ENCODE assay signal across 18 cellular contexts in genomic region chr20:32569380-32570305, GRCh38. TPM values are rescaled to one million over a fixed set of nuclear protein-coding genes. Genes with fewer than 3 reads are reported as not detected.
DNase-seq lines count a peak whose midpoint lies in the region; ATAC-seq lines count a peak whose summit lies in the region.
"Had no signal": no experiment of that assay in that cellular context is flagged by ENCODE, and none has a peak within 500 bp of the region (broad histone marks: within the 10 kb centered on the region; RNA-seq: fewer than 3 reads in every experiment).

No MANE protein-coding gene starts in this region.

- no peak for DNase-seq in activated CD4-positive, alpha-beta memory T cell treated with anti-CD3 and anti-CD28 coated beads for 36 hours
- DNase-seq in activated CD4-positive, alpha-beta memory T cell treated with anti-CD3 and anti-CD28 coated beads, Interleukin-2, amount 10 ng/mL, durations not matched to agents 7 days and 5 days, result no peak
- DNase-seq in activated CD8-positive, alpha-beta T cell treated with anti-CD3 and anti-CD28 coated beads, Interleukin-2, amount 10 ng/mL, durations not matched to agents 7 days and 5 days, result no peak
- DNase-seq in immature natural killer cell (peak; percentile 80 to 83 (median 82)), left colon (no peak), T1000 (lab: John Stamatoyannopoulos, UW) (no peak), iPS-NIHi7 (ENCODE audit: extremely low spot score) (no peak)
- DNase-seq in stimulated activated effector memory CD8-positive, alpha-beta T cell treated with anti-CD3 and anti-CD28 coated beads, Interleukin-12 subunit alpha, Interleukin-12 subunit beta, amount 100 ng/mL, for 72 hours (ENCODE audit: low spot score in 2 of 2), result no peak
- DNase-seq: activated CD8-positive, alpha-beta memory T cell treated with anti-CD3 and anti-CD28 coated beads for 24 hours; activated gamma-delta T cell treated with Interleukin-2 at 50 U/mL for 16 hours; EL; foreskin fibroblast; left ventricle myocardium superior; NCI-H187; NCI-H524; PC-3; SK-N-SH; stimulated activated CD4-positive, alpha-beta T cell treated with anti-CD3 and anti-CD28 coated beads, Interleukin-1b, Interleukin-23, amount 100 ng/mL, for 48 hours had no signal

- no peaks in the 10 kb centered on the region for H3K36me3 Mint-ChIP-seq in activated CD4-positive, alpha-beta memory T cell treated with anti-CD3 and anti-CD28 coated beads for 36 hours
- H3K36me3 Mint-ChIP-seq in activated CD4-positive, alpha-beta memory T cell treated with anti-CD3 and anti-CD28 coated beads, Interleukin-2, amount 10 ng/mL, durations not matched to agents 7 days and 5 days (ENCODE audit: low read depth), result no peaks in the 10 kb centered on the region
- no peaks in the 10 kb centered on the region for H3K36me3 Mint-ChIP-seq in activated CD8-positive, alpha-beta T cell treated with anti-CD3 and anti-CD28 coated beads, Interleukin-2, amount 10 ng/mL, durations not matched to agents 7 days and 5 days (ENCODE audit: low read depth)
- peaks cover 0 to 3% (median 0%) of the 10 kb centered on the region in 3 donors for H3K36me3 Mint-ChIP-seq in immature natural killer cell
- H3K36me3 Mint-ChIP-seq in stimulated activated effector memory CD8-positive, alpha-beta T cell treated with anti-CD3 and anti-CD28 coated beads, Interleukin-12 subunit alpha, Interleukin-12 subunit beta, amount 100 ng/mL, for 72 hours, result no peaks in the 10 kb centered on the region

- ATAC-seq in activated CD8-positive, alpha-beta T cell treated with anti-CD3 and anti-CD28 coated beads, Interleukin-2, amount 10 ng/mL, durations not matched to agents 7 days and 5 days, result no peak
- ATAC-seq in stimulated activated effector memory CD8-positive, alpha-beta T cell treated with anti-CD3 and anti-CD28 coated beads, Interleukin-12 subunit alpha, Interleukin-12 subunit beta, amount 100 ng/mL, for 72 hours, result peak; percentile 65
- no peak for ATAC-seq in left colon
- ATAC-seq: left ventricle myocardium superior, PC-3 had no signal

- H3K27ac Mint-ChIP-seq in activated CD4-positive, alpha-beta memory T cell treated with anti-CD3 and anti-CD28 coated beads for 36 hours, result peak overlapping the region; percentile 5
- H3K27ac Mint-ChIP-seq in activated CD4-positive, alpha-beta memory T cell treated with anti-CD3 and anti-CD28 coated beads, Interleukin-2, amount 10 ng/mL, durations not matched to agents 7 days and 5 days, result no peak overlapping the region
- peak overlapping the region; percentile 48 for H3K27ac Mint-ChIP-seq in activated CD8-positive, alpha-beta T cell treated with anti-CD3 and anti-CD28 coated beads, Interleukin-2, amount 10 ng/mL, durations not matched to agents 7 days and 5 days
- H3K27ac Mint-ChIP-seq in immature natural killer cell, result no peak overlapping the region
- no peak overlapping the region for H3K27ac Mint-ChIP-seq in stimulated activated effector memory CD8-positive, alpha-beta T cell treated with anti-CD3 and anti-CD28 coated beads, Interleukin-12 subunit alpha, Interleukin-12 subunit beta, amount 100 ng/mL, for 72 hours

- H3K9me3 Mint-ChIP-seq in activated CD4-positive, alpha-beta memory T cell treated with anti-CD3 and anti-CD28 coated beads for 36 hours, result no peaks in the 10 kb centered on the region
- no peaks in the 10 kb centered on the region for H3K9me3 Mint-ChIP-seq in activated CD4-positive, alpha-beta memory T cell treated with anti-CD3 and anti-CD28 coated beads, Interleukin-2, amount 10 ng/mL, durations not matched to agents 7 days and 5 days
- H3K9me3 Mint-ChIP-seq in activated CD8-positive, alpha-beta T cell treated with anti-CD3 and anti-CD28 coated beads, Interleukin-2, amount 10 ng/mL, durations not matched to agents 7 days and 5 days (ENCODE audit: insufficient read depth), result no peaks in the 10 kb centered on the region
- no peaks in the 10 kb centered on the region for H3K9me3 Mint-ChIP-seq in immature natural killer cell
- H3K9me3 Mint-ChIP-seq in stimulated activated effector memory CD8-positive, alpha-beta T cell treated with anti-CD3 and anti-CD28 coated beads, Interleukin-12 subunit alpha, Interleukin-12 subunit beta, amount 100 ng/mL, for 72 hours, result no peaks in the 10 kb centered on the region

- POLR2A ChIA-PET in activated CD4-positive, alpha-beta memory T cell treated with anti-CD3 and anti-CD28 coated beads for 36 hours (lab: Charles Lee), result interaction anchor here (0.7 to 0.9 kb wide), 3 partner anchors 10 to 33 kb away, joined by 3 read pairs; no protein-coding TSS in a partner anchor
- POLR2A ChIA-PET in activated CD4-positive, alpha-beta memory T cell treated with anti-CD3 and anti-CD28 coated beads, Interleukin-2, amount 10 ng/mL, durations not matched to agents 7 days and 5 days (lab: Charles Lee), result no interaction called here
- POLR2A ChIA-PET in activated CD8-positive, alpha-beta T cell treated with anti-CD3 and anti-CD28 coated beads, Interleukin-2, amount 10 ng/mL, durations not matched to agents 7 days and 5 days (lab: Charles Lee), result interaction anchor here (0.6 to 1.3 kb wide), 3 partner anchors 30 to 34 kb away, joined by 3 to 4 read pairs (median 3); no protein-coding TSS in a partner anchor

- peaks cover 30% of the 10 kb centered on the region for H3K4me1 Mint-ChIP-seq in activated CD4-positive, alpha-beta memory T cell treated with anti-CD3 and anti-CD28 coated beads for 36 hours (ENCODE audit: low read depth)
- no peaks in the 10 kb centered on the region for H3K4me1 Mint-ChIP-seq in activated CD4-positive, alpha-beta memory T cell treated with anti-CD3 and anti-CD28 coated beads, Interleukin-2, amount 10 ng/mL, durations not matched to agents 7 days and 5 days
- H3K4me1 Mint-ChIP-seq in activated CD8-positive, alpha-beta T cell treated with anti-CD3 and anti-CD28 coated beads, Interleukin-2, amount 10 ng/mL, durations not matched to agents 7 days and 5 days (ENCODE audit: low read depth), result peaks cover 16% of the 10 kb centered on the region
- no peaks in the 10 kb centered on the region for H3K4me1 Mint-ChIP-seq in immature natural killer cell
- H3K4me1 Mint-ChIP-seq in stimulated activated effector memory CD8-positive, alpha-beta T cell treated with anti-CD3 and anti-CD28 coated beads, Interleukin-12 subunit alpha, Interleukin-12 subunit beta, amount 100 ng/mL, for 72 hours, result peaks cover 18% of the 10 kb centered on the region

- H3K27me3 Mint-ChIP-seq in activated CD4-positive, alpha-beta memory T cell treated with anti-CD3 and anti-CD28 coated beads for 36 hours, result no peaks in the 10 kb centered on the region
- no peaks in the 10 kb centered on the region for H3K27me3 Mint-ChIP-seq in activated CD4-positive, alpha-beta memory T cell treated with anti-CD3 and anti-CD28 coated beads, Interleukin-2, amount 10 ng/mL, durations not matched to agents 7 days and 5 days
- H3K27me3 Mint-ChIP-seq in activated CD8-positive, alpha-beta T cell treated with anti-CD3 and anti-CD28 coated beads, Interleukin-2, amount 10 ng/mL, durations not matched to agents 7 days and 5 days (ENCODE audit: low read depth), result no peaks in the 10 kb centered on the region
- peaks cover 3 to 21% (median 4%) of the 10 kb centered on the region in 3 donors for H3K27me3 Mint-ChIP-seq in immature natural killer cell (ENCODE audit: low read depth in 3 of 3)

- no peak overlapping the region for H3K4me3 Mint-ChIP-seq in activated CD4-positive, alpha-beta memory T cell treated with anti-CD3 and anti-CD28 coated beads for 36 hours
- no peak overlapping the region for H3K4me3 Mint-ChIP-seq in activated CD4-positive, alpha-beta memory T cell treated with anti-CD3 and anti-CD28 coated beads, Interleukin-2, amount 10 ng/mL, durations not matched to agents 7 days and 5 days
- no peak overlapping the region for H3K4me3 Mint-ChIP-seq in activated CD8-positive, alpha-beta T cell treated with anti-CD3 and anti-CD28 coated beads, Interleukin-2, amount 10 ng/mL, durations not matched to agents 7 days and 5 days
- H3K4me3 Mint-ChIP-seq in immature natural killer cell, result peak overlapping the region in 2 of 5 donors; percentile 40 to 63
- peak overlapping the region; percentile 9 for H3K4me3 Mint-ChIP-seq in stimulated activated effector memory CD8-positive, alpha-beta T cell treated with anti-CD3 and anti-CD28 coated beads, Interleukin-12 subunit alpha, Interleukin-12 subunit beta, amount 100 ng/mL, for 72 hours

- CTCF ChIA-PET in activated CD4-positive, alpha-beta memory T cell treated with anti-CD3 and anti-CD28 coated beads for 36 hours (lab: Charles Lee), result interaction anchor here (0.6 to 1.6 kb wide), 4 partner anchors 47 to 208 kb away, joined by 3 to 10 read pairs (median 5); no protein-coding TSS in a partner anchor
- CTCF ChIA-PET in activated CD4-positive, alpha-beta memory T cell treated with anti-CD3 and anti-CD28 coated beads, Interleukin-2, amount 10 ng/mL, durations not matched to agents 7 days and 5 days (lab: Charles Lee), result no interaction called here
- CTCF ChIA-PET in activated CD8-positive, alpha-beta T cell treated with anti-CD3 and anti-CD28 coated beads, Interleukin-2, amount 10 ng/mL, durations not matched to agents 7 days and 5 days (lab: Charles Lee), result interaction anchor here (1.3 to 2.4 kb wide), 3 partner anchors 9 to 49 kb away, joined by 3 to 8 read pairs (median 7); no protein-coding TSS in a partner anchor

- intact Hi-C loops in activated CD4-positive, alpha-beta memory T cell treated with anti-CD3 and anti-CD28 coated beads for 36 hours (cut with micrococcal nuclease), result no loop called here
- intact Hi-C loops in left colon (cut with DNase I, micrococcal nuclease), result no loop called here

RNA-seq across cellular contexts. Expression of gene NOL4L, which starts 15.5 kb away (rescaled TPM):
- 10 to 100 TPM; 21.8 to 22.1 TPM for total RNA-seq in activated CD4-positive, alpha-beta memory T cell treated with anti-CD3 and anti-CD28 coated beads for 36 hours
- 10 to 100 TPM; 17.1 to 19.1 TPM for total RNA-seq in activated CD4-positive, alpha-beta memory T cell treated with anti-CD3 and anti-CD28 coated beads, Interleukin-2, amount 10 ng/mL, durations not matched to agents 7 days and 5 days
- 10 to 100 TPM; 22.2 to 24.5 TPM for total RNA-seq in activated CD8-positive, alpha-beta T cell treated with anti-CD3 and anti-CD28 coated beads, Interleukin-2, amount 10 ng/mL, durations not matched to agents 7 days and 5 days
- polyA plus RNA-seq in immature natural killer cell, result 10 to 100 TPM in 1 of 3 donors, 1 to 10 TPM in 2; 4.1 to 17.2 (median 9.6) TPM
- total RNA-seq in left colon, result 10 to 100 TPM; 55.2 to 61.0 TPM

Comparison
In these comparisons a context has a peak if more than half of its experiments do, and no peak if none do; other contexts are left out.
1. H3K27ac Mint-ChIP-seq: peak in activated CD4-positive, alpha-beta memory T cell treated with anti-CD3 and anti-CD28 coated beads for 36 hours (single experiment) and activated CD8-positive, alpha-beta T cell treated with anti-CD3 and anti-CD28 coated beads, Interleukin-2, amount 10 ng/mL, durations not matched to agents 7 days and 5 days (single experiment); none in activated CD4-positive, alpha-beta memory T cell treated with anti-CD3 and anti-CD28 coated beads, Interleukin-2, amount 10 ng/mL, durations not matched to agents 7 days and 5 days (single experiment), immature natural killer cell (0 of 6) and stimulated activated effector memory CD8-positive, alpha-beta T cell treated with anti-CD3 and anti-CD28 coated beads, Interleukin-12 subunit alpha, Interleukin-12 subunit beta, amount 100 ng/mL, for 72 hours (single experiment).
2. DNase-seq: peak in immature natural killer cell (3 of 3); none in activated CD4-positive, alpha-beta memory T cell treated with anti-CD3 and anti-CD28 coated beads for 36 hours (single experiment), activated CD4-positive, alpha-beta memory T cell treated with anti-CD3 and anti-CD28 coated beads, Interleukin-2, amount 10 ng/mL, durations not matched to agents 7 days and 5 days (single experiment), activated CD8-positive, alpha-beta T cell treated with anti-CD3 and anti-CD28 coated beads, Interleukin-2, amount 10 ng/mL, durations not matched to agents 7 days and 5 days (single experiment), stimulated activated effector memory CD8-positive, alpha-beta T cell treated with anti-CD3 and anti-CD28 coated beads, Interleukin-12 subunit alpha, Interleukin-12 subunit beta, amount 100 ng/mL, for 72 hours (0 of 2), left colon (0 of 2), T1000 (single experiment) and iPS-NIHi7 (single experiment).